ENCODE assay signal across 8 cellular contexts in genomic region chr14:105086833-105087307, GRCh38. TPM values are rescaled to one million over a fixed set of nuclear protein-coding genes. Genes with fewer than 3 reads are reported as not detected.
A peak's percentile ranks its signal among the peaks of the same experiment; 100 is the strongest.
DNase-seq lines count a peak whose midpoint lies in the region; ATAC-seq and TF ChIP-seq lines count a peak whose summit lies in the region.

No MANE protein-coding gene starts in this region.

- H3K27me3 Mint-ChIP-seq in activated CD4-positive, alpha-beta memory T cell treated with anti-CD3 and anti-CD28 coated beads, Interleukin-2, amount 10 ng/mL, durations not matched to agents 7 days and 5 days, result peaks cover 10% of the 10 kb centered on the region

- H3K4me1 Mint-ChIP-seq in activated CD4-positive, alpha-beta memory T cell treated with anti-CD3 and anti-CD28 coated beads, Interleukin-2, amount 10 ng/mL, durations not matched to agents 7 days and 5 days, result peaks cover 22% of the 10 kb centered on the region

- no peak overlapping the region for H3K27ac Mint-ChIP-seq in activated CD4-positive, alpha-beta memory T cell treated with anti-CD3 and anti-CD28 coated beads, Interleukin-2, amount 10 ng/mL, durations not matched to agents 7 days and 5 days

- peak; percentile 82 for TF ChIP-seq CTCF in AG04449 (IDR thresholded peaks at IDR 0.05; ENCODE audit: insufficient read depth, low read length, missing control alignments)

- no peaks in the 10 kb centered on the region for H3K36me3 ChIP-seq in mesodermal cell (ENCODE audit: control insufficient read depth, insufficient read depth, low read length)

- H3K4me3 ChIP-seq in AG04449 (ENCODE audit: low read depth, low read length), result peak overlapping the region; percentile 67
- H3K4me3 ChIP-seq in mesodermal cell (ENCODE audit: extremely low read depth, insufficient read depth, low read length, poor library complexity, severe bottlenecking), result peak overlapping the region; percentile 47

- WGBS in mesodermal cell (ENCODE audit: insufficient coverage in 2 of 2), 2 experiments, result 2% methylated on average over 30 to 42 of the region's 45 CpGs

- POLR2A ChIA-PET in AG04449 (lab: Yijun Ruan, JAX), result interaction anchor here (0.6 to 2.1 kb wide), 7 partner anchors 9 to 186 kb away, joined by 3 to 6 read pairs (median 3); partner anchors contain the start of gene BTBD6
- POLR2A ChIA-PET in activated CD4-positive, alpha-beta memory T cell treated with anti-CD3 and anti-CD28 coated beads, Interleukin-2, amount 10 ng/mL, durations not matched to agents 7 days and 5 days (lab: Charles Lee), result interaction anchor here (0.9 to 4.1 kb wide), 9 partner anchors 11 to 112 kb away, joined by 3 to 67 read pairs (median 4); partner anchors contain the start of genes CDCA4 and GPR132

- peak overlapping the region; percentile 71 for H3K4me3 Mint-ChIP-seq in activated CD4-positive, alpha-beta memory T cell treated with anti-CD3 and anti-CD28 coated beads, Interleukin-2, amount 10 ng/mL, durations not matched to agents 7 days and 5 days

- peak overlapping the region; percentile 89 for H3K27ac ChIP-seq in mesodermal cell (ENCODE audit: low read depth, low read length, severe bottlenecking)

- no peaks in the 10 kb centered on the region for H3K9me3 Mint-ChIP-seq in activated CD4-positive, alpha-beta memory T cell treated with anti-CD3 and anti-CD28 coated beads, Interleukin-2, amount 10 ng/mL, durations not matched to agents 7 days and 5 days

- H3K4me1 ChIP-seq in mesodermal cell (ENCODE audit: control insufficient read depth, insufficient read depth, low read length, poor library complexity, severe bottlenecking), result peaks cover 17% of the 10 kb centered on the region

- CTCF ChIA-PET in AG04449 (lab: Yijun Ruan, JAX), result interaction anchor here (0.6 to 5.9 kb wide), 19 partner anchors 8 to 245 kb away, joined by 3 to 49 read pairs (median 4); partner anchors contain the start of genes AHNAK2 and BRF1
- CTCF ChIA-PET in activated CD4-positive, alpha-beta memory T cell treated with anti-CD3 and anti-CD28 coated beads, Interleukin-2, amount 10 ng/mL, durations not matched to agents 7 days and 5 days (lab: Charles Lee), result interaction anchor here (1.0 to 3.2 kb wide), 16 partner anchors 11 to 214 kb away, joined by 3 to 33 read pairs (median 5); partner anchors contain the start of genes BRF1, GPR132 and NUDT14

- ATAC-seq in GM18511 (IDR thresholded peaks at IDR 0.05; ENCODE audit: unreplicated experiment) (peak; percentile 80), HG03066 (IDR thresholded peaks at IDR 0.05; ENCODE audit: low read depth, unreplicated experiment) (peak; percentile 82)

- no peaks in the 10 kb centered on the region for H3K9me3 ChIP-seq in mesodermal cell (ENCODE audit: control insufficient read depth, low read length)

- H3K36me3 Mint-ChIP-seq in activated CD4-positive, alpha-beta memory T cell treated with anti-CD3 and anti-CD28 coated beads, Interleukin-2, amount 10 ng/mL, durations not matched to agents 7 days and 5 days (ENCODE audit: low read depth), result no peaks in the 10 kb centered on the region

- no peak for DNase-seq in AG04449 (ENCODE audit: low read depth, low spot score)
- peak; percentile 37 to 91 for DNase-seq in NCI-H526 (lab: John Stamatoyannopoulos, UW)
- DNase-seq in activated CD4-positive, alpha-beta memory T cell treated with anti-CD3 and anti-CD28 coated beads, Interleukin-2, amount 10 ng/mL, durations not matched to agents 7 days and 5 days, result peak; percentile 91
- DNase-seq in effector CD4-positive, alpha-beta T cell, result peak; percentile 75
- DNase-seq in stimulated activated CD8-positive, alpha-beta memory T cell treated with anti-CD3 and anti-CD28 coated beads, Interleukin-4, amount 100 ng/mL, for 24 hours (ENCODE audit: low read depth), result peak; percentile 83

RNA-seq across cellular contexts. Expression of gene GPR132, which starts 21.6 kb away (rescaled TPM):
- total RNA-seq in activated CD4-positive, alpha-beta memory T cell treated with anti-CD3 and anti-CD28 coated beads, Interleukin-2, amount 10 ng/mL, durations not matched to agents 7 days and 5 days, result 10 to 100 TPM; 51.2 to 51.4 TPM
- 0.59 TPM for polyA plus RNA-seq in mesodermal cell (2013, experiment 1 of 2)
- polyA plus RNA-seq in mesodermal cell (2013, experiment 2 of 2), result 0.86 TPM
